Comparison of ENCODE assay signal across 1 cellular context in the genomic region with DNA sequence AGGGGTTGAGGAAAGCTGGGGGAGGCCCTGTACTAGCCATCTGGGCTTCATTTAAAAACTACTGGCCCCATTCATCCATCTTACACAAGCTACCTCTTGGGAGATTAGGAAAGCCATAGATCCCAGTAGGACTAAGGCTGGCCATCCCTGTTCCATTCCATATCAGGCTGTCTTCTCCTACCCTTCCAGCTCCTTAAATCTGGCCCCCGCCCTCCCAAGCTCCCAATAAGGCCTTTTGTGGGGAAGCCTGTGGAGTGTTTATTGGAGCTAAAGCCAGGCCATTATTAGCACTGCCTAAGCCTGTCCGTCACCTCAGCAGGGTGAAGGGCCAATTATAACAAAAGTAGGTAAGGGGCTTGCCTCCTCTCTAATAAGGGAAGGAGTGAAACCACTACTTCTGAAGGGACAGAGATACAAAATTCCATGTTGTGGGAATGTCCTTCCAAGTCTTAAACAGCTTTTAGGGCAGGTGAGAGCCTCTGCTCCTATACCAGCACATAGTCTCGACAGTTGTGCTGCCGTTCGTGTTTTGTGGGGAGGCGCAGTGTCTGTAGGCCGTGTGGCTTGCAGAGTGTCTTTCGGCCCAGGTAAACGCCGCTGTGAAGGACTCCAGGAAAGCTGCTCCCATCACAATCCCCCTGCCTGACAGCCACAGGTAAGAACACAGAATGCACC.
TF ChIP-seq lines count a peak whose summit lies in the region.

No MANE protein-coding gene starts in this region.

TF ChIP-seq in K562, 482 proteins besides CTCF, POLR2A, EP300 and RAD21 (continued from another document):
- TF ChIP-seq CEBPZ (IDR thresholded peaks at IDR 0.05; ENCODE audit: borderline replicate concordance, low read depth, low read length) (no peak), SUPT5H (IDR thresholded peaks at IDR 0.05) (0 out of 2 replicates have a peak, but pooled peaks have one; percentile 30), POLR2G (IDR thresholded peaks at IDR 0.05; ENCODE audit: low read depth, low read length) (0 out of 2 replicates have a peak, but pooled peaks have one; percentile 14), BRF1 (IDR thresholded peaks at IDR 0.05; ENCODE audit: borderline replicate concordance, extremely low read depth, insufficient read length) (no peak), PYGO2 (tag; IDR thresholded peaks at IDR 0.05) (no peak), ETV1 (tag; conservative IDR thresholded peaks at IDR 0.05; ENCODE audit: low read depth) (no peak), TEAD2 (tag; IDR thresholded peaks at IDR 0.05) (no peak)
